ENCODE assay signal across 19 cellular contexts in the genomic region with DNA sequence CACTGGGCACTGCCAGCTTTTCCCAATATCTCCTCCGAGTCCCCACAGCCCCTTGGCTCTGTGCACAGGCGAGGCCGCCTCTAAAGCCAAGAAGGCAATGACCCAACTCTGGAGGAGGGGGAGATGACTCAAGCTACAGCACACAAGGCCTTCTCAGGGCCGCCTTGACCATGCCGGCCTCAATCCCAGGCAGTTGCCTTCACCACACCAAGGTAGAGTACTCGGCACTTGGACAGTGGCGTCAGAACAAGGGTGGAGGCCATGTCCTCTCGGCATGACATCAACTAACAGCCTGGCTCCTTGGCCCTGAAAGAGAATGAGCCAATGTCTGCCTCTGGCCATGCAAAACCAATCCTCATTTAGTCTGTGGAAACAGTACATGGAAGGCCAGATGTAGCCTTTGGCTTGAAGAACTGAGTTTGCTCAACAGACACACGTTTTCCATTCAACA.
DNase-seq lines count a peak whose midpoint lies in the region; ATAC-seq and TF ChIP-seq lines count a peak whose summit lies in the region.
"Had no signal": no experiment of that assay in that cellular context is flagged by ENCODE, and none has a peak within 500 bp of the region (broad histone marks: within the 10 kb centered on the region; RNA-seq: fewer than 3 reads in every experiment).

No MANE protein-coding gene starts in this region.

- peaks cover 8% of the 10 kb centered on the region; the same call in 1 of the 2 replicates for H3K79me2 ChIP-seq in OCI-LY1 (ENCODE audit: insufficient read depth, low read length)

- no peaks in the 10 kb centered on the region for H4K20me1 ChIP-seq in OCI-LY1 (ENCODE audit: insufficient read depth, low read length)

- peak overlapping the region; percentile 43 for H3K27ac Mint-ChIP-seq in glutamatergic neuron (ENCODE audit: unreplicated experiment)
- H3K27ac Mint-ChIP-seq: activated CD4-positive, alpha-beta T cell treated with anti-CD3 and anti-CD28 coated beads, Interleukin-2, amount 10 ng/mL, durations not matched to agents 7 days and 5 days; activated naive CD4-positive, alpha-beta T cell treated with anti-CD3 and anti-CD28 coated beads, Interleukin-2, amount 10 ng/mL, durations not matched to agents 7 days and 5 days; stimulated activated effector memory CD8-positive, alpha-beta T cell treated with anti-CD3 and anti-CD28 coated beads, Interleukin-12 subunit alpha, Interleukin-12 subunit beta, amount 100 ng/mL, for 72 hours had no signal

- no peak overlapping the region for H3K9ac ChIP-seq in OCI-LY1 (ENCODE audit: low read length)
- no peak overlapping the region for H3K9ac ChIP-seq in rectal smooth muscle tissue (ENCODE audit: low read length)

- H3K4me1 Mint-ChIP-seq in glutamatergic neuron (ENCODE audit: low read depth, unreplicated experiment): peaks cover 22% of the 10 kb centered on the region

- no peak overlapping the region for H2AFZ ChIP-seq in OCI-LY1 (ENCODE audit: low read length)

- H3K4me1 ChIP-seq in OCI-LY1 (ENCODE audit: insufficient read depth, low read length, severe bottlenecking): peaks cover 23% of the 10 kb centered on the region
- H3K4me1 ChIP-seq in rectal smooth muscle tissue (ENCODE audit: control insufficient read depth, insufficient read depth, low read length): peaks cover 18% of the 10 kb centered on the region
- H3K4me1 ChIP-seq: A549 had no signal

- no peaks in the 10 kb centered on the region for H3K36me3 Mint-ChIP-seq in glutamatergic neuron (ENCODE audit: unreplicated experiment)

- H3K9me2 ChIP-seq in OCI-LY1 (ENCODE audit: low read depth, low read length): no peaks in the 10 kb centered on the region

- peaks cover 10% of the 10 kb centered on the region; the same call in 1 of the 2 replicates for H3K36me3 ChIP-seq in OCI-LY1 (ENCODE audit: insufficient read depth, low read length)
- no peaks in the 10 kb centered on the region for H3K36me3 ChIP-seq in rectal smooth muscle tissue (ENCODE audit: control insufficient read depth, insufficient read depth, low read length)
- H3K36me3 ChIP-seq: brain microvascular endothelial cell, ovary, Peyer's patch had no signal

- peaks cover 3% of the 10 kb centered on the region for H3K27me3 Mint-ChIP-seq in glutamatergic neuron (ENCODE audit: unreplicated experiment)
- H3K27me3 Mint-ChIP-seq: activated CD4-positive, alpha-beta T cell treated with anti-CD3 and anti-CD28 coated beads, Interleukin-2, amount 10 ng/mL, durations not matched to agents 7 days and 5 days; activated naive CD4-positive, alpha-beta T cell treated with anti-CD3 and anti-CD28 coated beads, Interleukin-2, amount 10 ng/mL, durations not matched to agents 7 days and 5 days had no signal

- no peak overlapping the region for H3K4me3 ChIP-seq in OCI-LY1 (ENCODE audit: low read depth, low read length, poor library complexity, severe bottlenecking)
- no peak overlapping the region for H3K4me3 ChIP-seq in rectal smooth muscle tissue (ENCODE audit: low read length)
- H3K4me3 ChIP-seq: A549, ovary, Peyer's patch had no signal

- H3K4me2 ChIP-seq in OCI-LY1 (ENCODE audit: low read length): no peak overlapping the region
- H3K4me2 ChIP-seq: A549 had no signal

- H3K4me3 Mint-ChIP-seq in glutamatergic neuron (ENCODE audit: unreplicated experiment): no peak overlapping the region
- H3K4me3 Mint-ChIP-seq: activated CD4-positive, alpha-beta T cell treated with anti-CD3 and anti-CD28 coated beads, Interleukin-2, amount 10 ng/mL, durations not matched to agents 7 days and 5 days; activated naive CD4-positive, alpha-beta T cell treated with anti-CD3 and anti-CD28 coated beads, Interleukin-2, amount 10 ng/mL, durations not matched to agents 7 days and 5 days; CD8-positive, alpha-beta memory T cell; stimulated activated effector memory CD8-positive, alpha-beta T cell treated with anti-CD3 and anti-CD28 coated beads, Interleukin-12 subunit alpha, Interleukin-12 subunit beta, amount 100 ng/mL, for 72 hours had no signal

- H3K9me3 Mint-ChIP-seq in glutamatergic neuron (ENCODE audit: unreplicated experiment): peaks cover 4% of the 10 kb centered on the region
- H3K9me3 Mint-ChIP-seq: activated CD4-positive, alpha-beta T cell treated with anti-CD3 and anti-CD28 coated beads, Interleukin-2, amount 10 ng/mL, durations not matched to agents 7 days and 5 days; activated naive CD4-positive, alpha-beta T cell treated with anti-CD3 and anti-CD28 coated beads, Interleukin-2, amount 10 ng/mL, durations not matched to agents 7 days and 5 days; CD8-positive, alpha-beta memory T cell; stimulated activated effector memory CD8-positive, alpha-beta T cell treated with anti-CD3 and anti-CD28 coated beads, Interleukin-12 subunit alpha, Interleukin-12 subunit beta, amount 100 ng/mL, for 72 hours had no signal

- no peak for ATAC-seq in GM21390 (IDR thresholded peaks at IDR 0.05; ENCODE audit: unreplicated experiment)
- ATAC-seq: A549; left lobe of liver; stimulated activated effector memory CD8-positive, alpha-beta T cell treated with anti-CD3 and anti-CD28 coated beads, Interleukin-12 subunit alpha, Interleukin-12 subunit beta, amount 100 ng/mL, for 72 hours had no signal

- DNase-seq in AG08395 (ENCODE audit: low spot score): peak; percentile 61
- no peak for DNase-seq in glutamatergic neuron
- DNase-seq in NOMO-1 (lab: John Stamatoyannopoulos, UW; ENCODE audit: unreplicated experiment in 2 of 2): no peak
- DNase-seq in D341Med (ENCODE audit: low spot score): no peak
- no peak for DNase-seq in UCSD-AML1 (lab: John Stamatoyannopoulos, UW; ENCODE audit: unreplicated experiment)
- DNase-seq: activated CD4-positive, alpha-beta T cell treated with anti-CD3 and anti-CD28 coated beads, Interleukin-2, amount 10 ng/mL, durations not matched to agents 7 days and 5 days; activated naive CD4-positive, alpha-beta T cell treated with anti-CD3 and anti-CD28 coated beads, Interleukin-2, amount 10 ng/mL, durations not matched to agents 7 days and 5 days; brain microvascular endothelial cell; CD8-positive, alpha-beta memory T cell; NCI-H1417; ovary; Peyer's patch; trophoblast cell had no signal

- TF ChIP-seq CTCF in OCI-LY1 (IDR thresholded peaks at IDR 0.05; ENCODE audit: low read length) (no peak), glutamatergic neuron (IDR thresholded peaks at IDR 0.05; ENCODE audit: partially characterized antibody, unreplicated experiment) (no peak)

- no peaks in the 10 kb centered on the region for H3F3A ChIP-seq in OCI-LY1 (ENCODE audit: insufficient read depth, low read length)

- no peaks in the 10 kb centered on the region for H3K9me3 ChIP-seq in OCI-LY1 (ENCODE audit: low read length)
- H3K9me3 ChIP-seq: A549, ovary, Peyer's patch had no signal

- H3K27me3 ChIP-seq in OCI-LY1 (ENCODE audit: insufficient read depth, low read length) (no peaks in the 10 kb centered on the region), rectal smooth muscle tissue (ENCODE audit: control insufficient read depth, insufficient read depth, low read length) (no peaks in the 10 kb centered on the region)
- H3K27me3 ChIP-seq: brain microvascular endothelial cell, ovary, Peyer's patch had no signal

- H3K27ac ChIP-seq in OCI-LY1 (ENCODE audit: low read depth, low read length, poor library complexity, severe bottlenecking): peak overlapping the region; percentile 27
- H3K27ac ChIP-seq in rectal smooth muscle tissue (ENCODE audit: low read depth, low read length): peak overlapping the region; percentile 4
- H3K27ac ChIP-seq: A549, brain microvascular endothelial cell, ovary, Peyer's patch had no signal
